1 cellular context compared by ENCODE assay signal in genomic region chr2:241315183-241315878, GRCh38.
TF ChIP-seq lines count a peak whose summit lies in the region.

Gene HDLBP (minus strand): TSS chr2:241315672. CDS start chr2:241266869, 48,803 bp downstream.

TF ChIP-seq in HEK293, 187 proteins besides CTCF, POLR2A, EP300 and RAD21 (continued from another document):
- TF ChIP-seq AEBP2 (tag by site-specific recombination; IDR thresholded peaks at IDR 0.05; ENCODE audit: borderline replicate concordance) (no peak), ZNF169 (tag by site-specific recombination; IDR thresholded peaks at IDR 0.05) (no peak), ZIC2 (tag by site-specific recombination; IDR thresholded peaks at IDR 0.05) (no peak; the same call in 1 of the 2 replicates), ZNF521 (tag by site-specific recombination; IDR thresholded peaks at IDR 0.05) (no peak), ZNF544 (tag by site-specific recombination; IDR thresholded peaks at IDR 0.05) (no peak), ZNF768 (tag by site-specific recombination; IDR thresholded peaks at IDR 0.05) (no peak), KLF10 (tag by site-specific recombination; IDR thresholded peaks at IDR 0.05) (no peak), OSR2 (tag by site-specific recombination; IDR thresholded peaks at IDR 0.05) (no peak), ZNF239 (tag by site-specific recombination; IDR thresholded peaks at IDR 0.05) (no peak), ZNF19 (tag by site-specific recombination; IDR thresholded peaks at IDR 0.05; ENCODE audit: low read depth) (no peak), ZNF629 (tag by site-specific recombination; IDR thresholded peaks at IDR 0.05) (peak; percentile 77), ZNF311 (tag by site-specific recombination; IDR thresholded peaks at IDR 0.05; ENCODE audit: borderline replicate concordance) (no peak), ZNF473 (tag by site-specific recombination; IDR thresholded peaks at IDR 0.05) (no peak), ZNF292 (tag by site-specific recombination; IDR thresholded peaks at IDR 0.05; ENCODE audit: borderline replicate concordance, low read depth) (no peak), ZNF416 (tag by site-specific recombination; IDR thresholded peaks at IDR 0.05) (no peak), PRDM4 (tag by site-specific recombination; IDR thresholded peaks at IDR 0.05) (no peak; the same call in 1 of the 2 replicates)
- TF ChIP-seq, protein P1, sequence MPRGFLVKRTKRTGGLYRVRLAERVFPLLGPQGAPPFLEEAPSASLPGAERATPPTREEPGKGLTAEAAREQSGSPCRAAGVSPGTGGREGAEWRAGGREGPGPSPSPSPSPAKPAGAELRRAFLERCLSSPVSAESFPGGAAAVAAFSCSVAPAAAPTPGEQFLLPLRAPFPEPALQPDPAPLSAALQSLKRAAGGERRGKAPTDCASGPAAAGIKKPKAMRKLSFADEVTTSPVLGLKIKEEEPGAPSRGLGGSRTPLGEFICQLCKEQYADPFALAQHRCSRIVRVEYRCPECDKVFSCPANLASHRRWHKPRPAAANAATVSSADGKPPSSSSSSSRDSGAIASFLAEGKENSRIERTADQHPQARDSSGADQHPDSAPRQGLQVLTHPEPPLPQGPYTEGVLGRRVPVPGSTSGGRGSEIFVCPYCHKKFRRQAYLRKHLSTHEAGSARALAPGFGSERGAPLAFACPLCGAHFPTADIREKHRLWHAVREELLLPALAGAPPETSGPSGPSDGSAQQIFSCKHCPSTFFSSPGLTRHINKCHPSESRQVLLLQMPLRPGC (tag by site-specific recombination; IDR thresholded peaks at IDR 0.05), result peak; percentile 71; the same call in 1 of the 2 replicates
TF ChIP-seq in HEK293: peak in this region for 57.
